33 cellular contexts compared by ENCODE assay signal in the genomic region with DNA sequence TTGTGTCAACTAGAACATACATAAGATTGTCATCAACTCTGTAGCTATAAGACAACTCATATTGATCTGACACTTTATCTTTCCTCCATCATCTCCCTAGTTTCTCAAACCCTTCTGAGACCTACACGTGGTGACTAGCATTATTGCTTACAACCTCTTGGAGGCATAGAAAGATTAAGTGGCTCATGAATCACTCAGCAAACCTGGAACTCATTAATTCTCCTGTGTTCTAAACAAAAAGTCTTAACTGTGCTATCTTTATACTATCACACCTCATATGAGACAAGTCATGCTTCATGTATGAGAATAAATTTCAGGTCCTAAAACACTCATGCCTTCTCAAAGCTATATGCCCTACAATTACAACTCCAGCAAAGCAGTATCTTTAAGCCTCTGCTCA.
"Had no signal": no experiment of that assay in that cellular context is flagged by ENCODE, and none has a peak within 500 bp of the region (broad histone marks: within the 10 kb centered on the region; RNA-seq: fewer than 3 reads in every experiment).

No MANE protein-coding gene starts in this region.

- H3K4me3 Mint-ChIP-seq: activated B cell treated with CpG ODN at 0.5 μM for 24 hours; activated CD8-positive, alpha-beta T cell treated with anti-CD3 and anti-CD28 coated beads for 36 hours; activated naive CD4-positive, alpha-beta T cell treated with anti-CD3 and anti-CD28 coated beads for 36 hours; activated naive CD4-positive, alpha-beta T cell treated with anti-CD3 and anti-CD28 coated beads, Interleukin-2, amount 50 U/mL, for 24 hours; activated naive CD8-positive, alpha-beta T cell treated with anti-CD3 and anti-CD28 coated beads for 36 hours; activated naive CD8-positive, alpha-beta T cell treated with anti-CD3 and anti-CD28 coated beads, Interleukin-2, amount 50 U/mL, for 24 hours; activated T-helper 1 cell treated with anti-CD3 and anti-CD28 coated beads, Interleukin-12 subunit alpha, Interleukin-12 subunit beta, Interleukin-2, Interleukin-4 antibody, amounts not matched to agents 30 ng/mL and 10 ng/mL and 1 ng/mL, durations not matched to agents 14 hours and 24 hours and 36 hours; brain; central memory CD8-positive, alpha-beta T cell; effector memory CD8-positive, alpha-beta T cell; T-cell; T-helper 1 cell treated with Interleukin-12 subunit alpha and Interleukin-12 subunit beta and Interleukin-4 antibody, amounts not matched to agents 30 μg/mL and 1 μg/mL, for 36 hours had no signal

- H3K36me3 ChIP-seq: adrenal gland, ascending aorta, esophagus muscularis mucosa, WERI-Rb-1 had no signal

- DNase-seq: activated B cell treated with CpG ODN at 0.5 μM for 24 hours; activated CD4-positive, alpha-beta T cell treated with anti-CD3 and anti-CD28 coated beads for 48 hours; activated CD4-positive, alpha-beta T cell treated with anti-CD3 and anti-CD28 coated beads, Interleukin-2, amount 50 U/mL, for 1 hour; activated CD4-positive, alpha-beta T cell treated with anti-CD3 and anti-CD28 coated beads, Interleukin-2, amount 50 U/mL, for 48 hours; activated CD8-positive, alpha-beta memory T cell treated with anti-CD3 and anti-CD28 coated beads for 24 hours; activated CD8-positive, alpha-beta T cell treated with anti-CD3 and anti-CD28 coated beads for 36 hours; activated effector memory CD4-positive, alpha-beta T cell treated with anti-CD3 and anti-CD28 coated beads, Interleukin-2, amount 50 U/mL, for 16 hours; activated naive CD4-positive, alpha-beta T cell treated with anti-CD3 and anti-CD28 coated beads for 36 hours; activated naive CD8-positive, alpha-beta T cell treated with anti-CD3 and anti-CD28 coated beads for 36 hours; activated naive CD8-positive, alpha-beta T cell treated with anti-CD3 and anti-CD28 coated beads, Interleukin-2, amount 50 U/mL, for 24 hours; activated T-cell treated with anti-CD3 and anti-CD28 coated beads, Interleukin-2, amount 50 U/mL, for 48 hours; adrenal gland; dermis blood vessel endothelial cell; effector CD4-positive, alpha-beta T cell; effector memory CD8-positive, alpha-beta T cell; erythroblast; foreskin melanocyte; head of caudate nucleus; hippocampal formation; T-cell; T1000; WERI-Rb-1 had no signal

- FAIRE-seq: bronchial epithelial cell had no signal

- H3K9me3 Mint-ChIP-seq: activated B cell treated with CpG ODN at 0.5 μM for 24 hours; activated naive CD4-positive, alpha-beta T cell treated with anti-CD3 and anti-CD28 coated beads, Interleukin-2, amount 50 U/mL, for 24 hours had no signal

- ATAC-seq: activated CD4-positive, CD25-positive, alpha-beta regulatory T cell treated with anti-CD3 and anti-CD28 coated beads, Interleukin-2, amount 50 U/mL, for 24 hours; activated CD8-positive, alpha-beta T cell treated with anti-CD3 and anti-CD28 coated beads for 36 hours; activated naive CD8-positive, alpha-beta T cell treated with anti-CD3 and anti-CD28 coated beads, Interleukin-2, amount 50 U/mL, for 24 hours; effector memory CD8-positive, alpha-beta T cell; T-cell had no signal

- H3K27me3 ChIP-seq: adrenal gland, ascending aorta, esophagus muscularis mucosa had no signal

- H3K36me3 Mint-ChIP-seq: activated naive CD4-positive, alpha-beta T cell treated with anti-CD3 and anti-CD28 coated beads, Interleukin-2, amount 50 U/mL, for 24 hours; activated naive CD8-positive, alpha-beta T cell treated with anti-CD3 and anti-CD28 coated beads for 36 hours; brain; T-cell had no signal

- H3K27ac Mint-ChIP-seq: activated B cell treated with CpG ODN at 0.5 μM for 24 hours; activated CD8-positive, alpha-beta T cell treated with anti-CD3 and anti-CD28 coated beads for 36 hours; activated naive CD4-positive, alpha-beta T cell treated with anti-CD3 and anti-CD28 coated beads for 36 hours; activated naive CD4-positive, alpha-beta T cell treated with anti-CD3 and anti-CD28 coated beads, Interleukin-2, amount 50 U/mL, for 24 hours; activated naive CD8-positive, alpha-beta T cell treated with anti-CD3 and anti-CD28 coated beads for 36 hours; activated naive CD8-positive, alpha-beta T cell treated with anti-CD3 and anti-CD28 coated beads, Interleukin-2, amount 50 U/mL, for 24 hours; activated T-helper 1 cell treated with anti-CD3 and anti-CD28 coated beads, Interleukin-12 subunit alpha, Interleukin-12 subunit beta, Interleukin-2, Interleukin-4 antibody, amounts not matched to agents 30 ng/mL and 10 ng/mL and 1 ng/mL, durations not matched to agents 14 hours and 24 hours and 36 hours; activated T-helper 2 cell treated with anti-CD3 and anti-CD28 coated beads, Interferon-gamma antibody, Interleukin-2, Interleukin-4, amounts not matched to agents 10 μg/mL and 5 μg/mL and 100 μg/mL, durations not matched to agents 14 hours and 24 hours and 36 hours; brain; effector memory CD8-positive, alpha-beta T cell; T-cell; T-helper 1 cell treated with Interleukin-12 subunit alpha and Interleukin-12 subunit beta and Interleukin-4 antibody, amounts not matched to agents 30 μg/mL and 1 μg/mL, for 36 hours had no signal

- H3K27me3 Mint-ChIP-seq: activated B cell treated with CpG ODN at 0.5 μM for 24 hours; activated CD8-positive, alpha-beta T cell treated with anti-CD3 and anti-CD28 coated beads for 36 hours; activated naive CD4-positive, alpha-beta T cell treated with anti-CD3 and anti-CD28 coated beads, Interleukin-2, amount 50 U/mL, for 24 hours; activated naive CD8-positive, alpha-beta T cell treated with anti-CD3 and anti-CD28 coated beads for 36 hours; activated naive CD8-positive, alpha-beta T cell treated with anti-CD3 and anti-CD28 coated beads, Interleukin-2, amount 50 U/mL, for 24 hours; brain; central memory CD8-positive, alpha-beta T cell; effector memory CD8-positive, alpha-beta T cell; T-cell had no signal

- H3K4me1 Mint-ChIP-seq: activated B cell treated with CpG ODN at 0.5 μM for 24 hours; activated naive CD4-positive, alpha-beta T cell treated with anti-CD3 and anti-CD28 coated beads, Interleukin-2, amount 50 U/mL, for 24 hours; activated naive CD8-positive, alpha-beta T cell treated with anti-CD3 and anti-CD28 coated beads for 36 hours; activated naive CD8-positive, alpha-beta T cell treated with anti-CD3 and anti-CD28 coated beads, Interleukin-2, amount 50 U/mL, for 24 hours; brain; central memory CD8-positive, alpha-beta T cell; T-cell had no signal

- H3K4me1 ChIP-seq: adrenal gland, ascending aorta, esophagus muscularis mucosa had no signal

- H3K4me3 ChIP-seq: adrenal gland, ascending aorta, coronary artery, esophagus muscularis mucosa had no signal

- H3K9me3 ChIP-seq: adrenal gland, ascending aorta, esophagus muscularis mucosa had no signal

- H3K27ac ChIP-seq: adrenal gland, ascending aorta, coronary artery, esophagus muscularis mucosa, WERI-Rb-1 had no signal
